ENCODE assay signal across 19 cellular contexts in the genomic region with DNA sequence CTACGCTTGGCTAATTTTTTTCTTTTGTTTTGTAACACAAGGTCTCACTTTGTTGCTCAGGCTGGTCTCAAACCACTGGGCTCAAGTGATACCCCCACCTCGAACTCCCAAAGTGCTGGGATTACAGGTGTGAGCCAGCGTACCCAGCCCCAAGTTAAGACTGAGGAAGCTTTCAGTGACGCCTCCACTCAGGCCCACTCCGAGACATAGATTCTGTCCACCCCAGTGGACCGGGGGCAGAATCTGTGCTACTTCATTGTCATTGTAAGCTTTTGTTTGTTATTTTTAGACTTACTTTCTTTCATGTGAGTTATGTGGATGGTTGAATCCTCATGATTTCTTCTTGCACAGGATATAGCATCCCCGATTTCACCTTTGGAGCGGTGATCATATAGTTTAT.
A peak's percentile ranks its signal among the peaks of the same experiment; 100 is the strongest.
DNase-seq lines count a peak whose midpoint lies in the region; ATAC-seq and TF ChIP-seq lines count a peak whose summit lies in the region.
"Had no signal": no experiment of that assay in that cellular context is flagged by ENCODE, and none has a peak within 500 bp of the region (broad histone marks: within the 10 kb centered on the region; RNA-seq: fewer than 3 reads in every experiment).

No MANE protein-coding gene starts in this region.

- DNase-seq in RWPE2 (ENCODE audit: low spot score) (peak; percentile 6), esophagus muscularis mucosa (ENCODE audit: extremely low spot score) (peak; percentile 66), osteocyte (ENCODE audit: extremely low spot score, unreplicated experiment) (peak; percentile 73), occipital lobe (lab: John Stamatoyannopoulos, UW) (no peak), foreskin fibroblast (no peak), HEK293T (ENCODE audit: extremely low spot score) (no peak)
- DNase-seq: Calu3; CD4-positive, alpha-beta T cell; COR-L47; DMS53; DMS79 treated with DMSO at 0.1 percent for 48 hours; GF-D8; H9; HFFc6 had no signal

- H3K4me3 ChIP-seq in RWPE2 (ENCODE audit: severe bottlenecking) = no peak overlapping the region
- no peak overlapping the region for H3K4me3 ChIP-seq in esophagus muscularis mucosa
- no peak overlapping the region for H3K4me3 ChIP-seq in foreskin fibroblast (ENCODE audit: low read depth in 1 of 2, low read length in 2 of 2)
- H3K4me3 ChIP-seq: BLaER1 treated with 17β-estradiol and CSF1 and Interleukin-3, amounts not matched to agents 10 nM and 100 nM; GM23338 had no signal

- TF ChIP-seq CTCF in RWPE2 (IDR thresholded peaks at IDR 0.05; ENCODE audit: poor library complexity, severe bottlenecking) (no peak), esophagus muscularis mucosa (IDR thresholded peaks at IDR 0.05) (no peak), osteocyte (IDR thresholded peaks at IDR 0.05) (no peak), foreskin fibroblast (IDR thresholded peaks at IDR 0.05; ENCODE audit: low read depth, low read length) (no peak)

- H3K27me3 ChIP-seq in RWPE2 (ENCODE audit: insufficient read depth, poor library complexity, severe bottlenecking) (no peaks in the 10 kb centered on the region), esophagus muscularis mucosa (peaks cover 0 to 14% (median 0%) of the 10 kb centered on the region in 4 donors)
- H3K27me3 ChIP-seq: BLaER1 treated with 17β-estradiol and CSF1 and Interleukin-3, amounts not matched to agents 10 nM and 100 nM had no signal

- no peaks in the 10 kb centered on the region for H3K9me3 ChIP-seq in RWPE2 (ENCODE audit: severe bottlenecking)
- no peaks in the 10 kb centered on the region for H3K9me3 ChIP-seq in esophagus muscularis mucosa
- H3K9me3 ChIP-seq: BLaER1 treated with 17β-estradiol and CSF1 and Interleukin-3, amounts not matched to agents 10 nM and 100 nM had no signal

- H3K27ac Mint-ChIP-seq in osteocyte (ENCODE audit: unreplicated experiment) = no peak overlapping the region
- H3K27ac Mint-ChIP-seq: B cell; CD14-positive monocyte; CD4-positive, alpha-beta T cell; GM23338; H9; HFFc6 had no signal

- TF ChIP-seq EP300 in esophagus muscularis mucosa (IDR thresholded peaks at IDR 0.05) = no peak

- WGBS in esophagus muscularis mucosa = 86% methylated on average over 8 of the region's 8 CpGs

- no peak for TF ChIP-seq POLR2A in esophagus muscularis mucosa (IDR thresholded peaks at IDR 0.05; ENCODE audit: low read depth)

- H3K4me3 Mint-ChIP-seq in osteocyte (ENCODE audit: unreplicated experiment) = no peak overlapping the region
- H3K4me3 Mint-ChIP-seq: B cell; CD14-positive monocyte; CD4-positive, alpha-beta T cell; GM23338; H9; HFFc6 had no signal

- intact Hi-C loops in esophagus muscularis mucosa (cut with DNase I) = no loop called here

- CTCF ChIA-PET in HEK293T (lab: Yijun Ruan, JAX) = no interaction called here

- peaks cover 21% of the 10 kb centered on the region for H3K9me3 Mint-ChIP-seq in osteocyte (ENCODE audit: unreplicated experiment)
- H3K9me3 Mint-ChIP-seq: CD4-positive, alpha-beta T cell; GM23338; H9; HFFc6 had no signal

- POLR2A ChIA-PET in HEK293T (lab: Yijun Ruan, JAX) = no interaction called here

- no peak for ATAC-seq in RWPE2 (ENCODE audit: low read depth)
- ATAC-seq: GM23338, HCT116 had no signal

- H3K4me1 ChIP-seq in RWPE2 (ENCODE audit: insufficient read depth, poor library complexity, severe bottlenecking) (no peaks in the 10 kb centered on the region), esophagus muscularis mucosa (no peaks in the 10 kb centered on the region)

- no peaks in the 10 kb centered on the region for H3K36me3 ChIP-seq in RWPE2 (ENCODE audit: low read depth)
- H3K36me3 ChIP-seq in esophagus muscularis mucosa = no peaks in the 10 kb centered on the region
- H3K36me3 ChIP-seq: BLaER1 treated with 17β-estradiol and CSF1 and Interleukin-3, amounts not matched to agents 10 nM and 100 nM had no signal

- H3K27me3 Mint-ChIP-seq in osteocyte (ENCODE audit: unreplicated experiment) = no peaks in the 10 kb centered on the region
- H3K27me3 Mint-ChIP-seq: B cell had no signal

- no peaks in the 10 kb centered on the region for H3K4me1 Mint-ChIP-seq in osteocyte (ENCODE audit: unreplicated experiment)
- H3K4me1 Mint-ChIP-seq: B cell, CD14-positive monocyte had no signal

- H3K36me3 Mint-ChIP-seq in osteocyte (ENCODE audit: unreplicated experiment) = no peaks in the 10 kb centered on the region
- H3K36me3 Mint-ChIP-seq: CD14-positive monocyte had no signal

- H3K27ac ChIP-seq in RWPE2 (ENCODE audit: poor library complexity, severe bottlenecking) = no peak overlapping the region
- H3K27ac ChIP-seq in esophagus muscularis mucosa (replicated peaks in 1 of 4) = no peak overlapping the region
- H3K27ac ChIP-seq: BLaER1 treated with 17β-estradiol and CSF1 and Interleukin-3, amounts not matched to agents 10 nM and 100 nM had no signal

TF ChIP-seq in HEK293T, 16 proteins besides CTCF, POLR2A, EP300 and RAD21:
- TF ChIP-seq FOXM1 (IDR thresholded peaks at IDR 0.05; ENCODE audit: borderline replicate concordance) (no peak), BHLHE40 (IDR thresholded peaks at IDR 0.05; ENCODE audit: borderline replicate concordance) (no peak), NFRKB (IDR thresholded peaks at IDR 0.05) (no peak), CTBP1 (IDR thresholded peaks at IDR 0.05; ENCODE audit: borderline replicate concordance) (no peak), HDGF (IDR thresholded peaks at IDR 0.05; ENCODE audit: borderline replicate concordance) (no peak), ARNT (IDR thresholded peaks at IDR 0.05) (no peak), SUZ12 (IDR thresholded peaks at IDR 0.05) (no peak), TARDBP (IDR thresholded peaks at IDR 0.05) (no peak), ELF4 (IDR thresholded peaks at IDR 0.05) (no peak), FOXK2 (IDR thresholded peaks at IDR 0.05) (no peak)
- TF ChIP-seq, protein P1, sequence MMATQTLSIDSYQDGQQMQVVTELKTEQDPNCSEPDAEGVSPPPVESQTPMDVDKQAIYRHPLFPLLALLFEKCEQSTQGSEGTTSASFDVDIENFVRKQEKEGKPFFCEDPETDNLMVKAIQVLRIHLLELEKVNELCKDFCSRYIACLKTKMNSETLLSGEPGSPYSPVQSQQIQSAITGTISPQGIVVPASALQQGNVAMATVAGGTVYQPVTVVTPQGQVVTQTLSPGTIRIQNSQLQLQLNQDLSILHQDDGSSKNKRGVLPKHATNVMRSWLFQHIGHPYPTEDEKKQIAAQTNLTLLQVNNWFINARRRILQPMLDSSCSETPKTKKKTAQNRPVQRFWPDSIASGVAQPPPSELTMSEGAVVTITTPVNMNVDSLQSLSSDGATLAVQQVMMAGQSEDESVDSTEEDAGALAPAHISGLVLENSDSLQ (IDR thresholded peaks at IDR 0.05) = no peak

Comparison
In these comparisons a context has a peak if more than half of its experiments do, and no peak if none do; other contexts are left out.
1. DNase-seq: peak in RWPE2 (single experiment), esophagus muscularis mucosa (single experiment) and osteocyte (single experiment); none in occipital lobe (single experiment), foreskin fibroblast (0 of 2) and HEK293T (single experiment).